8 cellular contexts compared by ENCODE assay signal in the genomic region with DNA sequence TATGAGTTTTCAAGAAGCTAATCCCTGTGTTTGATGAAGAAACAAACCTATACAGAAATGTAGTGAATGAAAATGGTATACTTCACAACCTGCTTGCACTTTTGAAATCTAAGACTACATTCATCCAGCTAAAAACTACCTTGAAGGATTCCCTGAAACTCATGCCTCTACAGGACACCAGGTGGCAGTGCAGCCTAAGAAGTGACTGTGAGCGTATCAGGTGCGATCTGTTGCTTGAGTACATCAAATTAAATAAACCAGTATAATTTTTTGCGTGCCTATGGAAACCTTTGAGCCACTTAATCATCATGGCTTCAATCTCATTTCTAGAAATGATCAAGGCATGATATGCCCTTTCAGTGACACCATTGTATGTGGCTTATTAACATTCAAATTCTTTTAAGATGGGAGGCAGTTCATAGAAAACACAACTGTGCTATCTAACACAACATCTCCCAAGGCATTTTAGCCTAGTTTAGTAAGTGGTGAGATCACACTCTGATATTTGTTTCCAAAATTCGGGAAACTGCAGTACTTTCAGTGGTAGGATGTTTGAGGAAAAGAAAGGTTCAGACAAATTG. TPM values are rescaled to one million over a fixed set of nuclear protein-coding genes. Genes with fewer than 3 reads are reported as not detected.
A peak's percentile ranks its signal among the peaks of the same experiment; 100 is the strongest.
DNase-seq lines count a peak whose midpoint lies in the region; ATAC-seq, FAIRE-seq and TF ChIP-seq lines count a peak whose summit lies in the region.

No MANE protein-coding gene starts in this region.

- no peaks in the 10 kb centered on the region for H3K9me3 Mint-ChIP-seq in Calu3 (ENCODE audit: low read depth, unreplicated experiment)
- no peaks in the 10 kb centered on the region for H3K9me3 Mint-ChIP-seq in activated CD4-positive, alpha-beta memory T cell treated with anti-CD3 and anti-CD28 coated beads for 36 hours

- H3K36me3 ChIP-seq in gastroesophageal sphincter: no peaks in the 10 kb centered on the region
- no peaks in the 10 kb centered on the region for H3K36me3 ChIP-seq in ovary

- no peaks in the 10 kb centered on the region for H3K27me3 Mint-ChIP-seq in Calu3 (ENCODE audit: unreplicated experiment)
- peaks cover 1% of the 10 kb centered on the region for H3K27me3 Mint-ChIP-seq in activated CD4-positive, alpha-beta memory T cell treated with anti-CD3 and anti-CD28 coated beads for 36 hours

- 0 to 1% methylated on average over 4 of the region's 4 CpGs for WGBS in gastroesophageal sphincter (ENCODE audit: low coverage in 1 of 2), 2 donors
- WGBS in ovary, 3 donors: 3 to 5% (median 4%) methylated on average over 4 of the region's 4 CpGs

- no peak overlapping the region for H3K27ac Mint-ChIP-seq in Calu3 (ENCODE audit: unreplicated experiment)
- no peak overlapping the region for H3K27ac Mint-ChIP-seq in activated CD4-positive, alpha-beta memory T cell treated with anti-CD3 and anti-CD28 coated beads for 36 hours

- no peaks in the 10 kb centered on the region for H3K36me3 Mint-ChIP-seq in Calu3 (ENCODE audit: insufficient read depth, unreplicated experiment)
- H3K36me3 Mint-ChIP-seq in activated CD4-positive, alpha-beta memory T cell treated with anti-CD3 and anti-CD28 coated beads for 36 hours: no peaks in the 10 kb centered on the region

- ATAC-seq in HG03378 (IDR thresholded peaks at IDR 0.05; ENCODE audit: unreplicated experiment) (peak; percentile 82), gastroesophageal sphincter (no peak)

- FAIRE-seq in GM19239 (lab: Jason Lieb, UNC): peak; percentile 78

- DNase-seq in Calu3 (peak; percentile 82), GM19239 (ENCODE audit: insufficient read length, low spot score) (peak; percentile 15), NCI-H2227 (lab: John Stamatoyannopoulos, UW; ENCODE audit: unreplicated experiment) (peak; percentile 57), ovary (peak; percentile 18 to 69 (median 59))
- DNase-seq in activated CD4-positive, alpha-beta memory T cell treated with anti-CD3 and anti-CD28 coated beads for 36 hours: peak; percentile 55
- no peak for DNase-seq in activated CD4-positive, CD25-positive, alpha-beta regulatory T cell treated with anti-CD3 and anti-CD28 coated beads, Interleukin-2, amount 50 U/mL, for 72 hours

- TF ChIP-seq CTCF in Calu3 (IDR thresholded peaks at IDR 0.05; ENCODE audit: unreplicated experiment) (peak; percentile 93), gastroesophageal sphincter (IDR thresholded peaks at IDR 0.05) (peak; percentile 76 to 91 (median 84)), ovary (IDR thresholded peaks at IDR 0.05) (peak; percentile 32 to 76 (median 60))

- H3K4me3 Mint-ChIP-seq in Calu3 (ENCODE audit: low read depth, unreplicated experiment): no peak overlapping the region
- no peak overlapping the region for H3K4me3 Mint-ChIP-seq in activated CD4-positive, alpha-beta memory T cell treated with anti-CD3 and anti-CD28 coated beads for 36 hours

- POLR2A ChIA-PET in activated CD4-positive, alpha-beta memory T cell treated with anti-CD3 and anti-CD28 coated beads for 36 hours (lab: Charles Lee): no interaction called here

- H3K4me1 ChIP-seq in gastroesophageal sphincter (no peaks in the 10 kb centered on the region), ovary (ENCODE audit: insufficient read depth) (no peaks in the 10 kb centered on the region)

- BruUV-seq in Calu3 (replicated peaks; lab: Mats Ljungman, UMichigan): no TSS peak

- H3K4me3 ChIP-seq in gastroesophageal sphincter: no peak overlapping the region
- H3K4me3 ChIP-seq in ovary: no peak overlapping the region

- TF ChIP-seq EP300 in gastroesophageal sphincter (IDR thresholded peaks at IDR 0.05) (no peak), ovary (IDR thresholded peaks at IDR 0.05) (no peak)

- H3K27ac ChIP-seq in gastroesophageal sphincter (no peak overlapping the region), ovary (no peak overlapping the region)

- intact Hi-C loops in Calu3 (cut with micrococcal nuclease; ENCODE audit: unreplicated experiment) (loop anchor here (1.0 to 5.0 kb wide), 6 partner anchors 293 to 731 kb away; no protein-coding TSS in a partner anchor), ovary (cut with DNase I) (loop anchor here in 2 of 4 donors (10.0 kb wide), 2 partner anchors 600 to 610 kb away; no protein-coding TSS in a partner anchor)
- intact Hi-C loops in activated CD4-positive, alpha-beta memory T cell treated with anti-CD3 and anti-CD28 coated beads for 36 hours (cut with micrococcal nuclease): loop anchor here (2.0 to 10.0 kb wide), 2 partner anchors 466 to 600 kb away; no protein-coding TSS in a partner anchor

- CTCF ChIA-PET in Calu3 (lab: Charles Lee): interaction anchor here (0.6 to 1.9 kb wide), 11 partner anchors 28 to 735 kb away, joined by 3 to 74 read pairs (median 6); no protein-coding TSS in a partner anchor
- CTCF ChIA-PET in activated CD4-positive, alpha-beta memory T cell treated with anti-CD3 and anti-CD28 coated beads for 36 hours (lab: Charles Lee): interaction anchor here (1.7 kb wide), 1 partner anchor 461 kb away, joined by 5 read pairs; no protein-coding TSS in a partner anchor

- TF ChIP-seq POLR2A in gastroesophageal sphincter (IDR thresholded peaks at IDR 0.05): no peak
- no peak for TF ChIP-seq POLR2A in ovary (IDR thresholded peaks at IDR 0.05)

- no peaks in the 10 kb centered on the region for H3K9me3 ChIP-seq in gastroesophageal sphincter
- no peaks in the 10 kb centered on the region for H3K9me3 ChIP-seq in ovary

- peaks cover 21% of the 10 kb centered on the region for H3K4me1 Mint-ChIP-seq in Calu3 (ENCODE audit: low read depth, unreplicated experiment)
- no peaks in the 10 kb centered on the region for H3K4me1 Mint-ChIP-seq in activated CD4-positive, alpha-beta memory T cell treated with anti-CD3 and anti-CD28 coated beads for 36 hours (ENCODE audit: low read depth)

- no peaks in the 10 kb centered on the region for H3K27me3 ChIP-seq in gastroesophageal sphincter
- no peaks in the 10 kb centered on the region for H3K27me3 ChIP-seq in ovary

RNA-seq across cellular contexts. Expression of a gene that starts 57.4 kb away (rescaled TPM):
- total RNA-seq in Calu3 (2022) (not detected in 2 replicates), gastroesophageal sphincter (not detected), ovary (under 1 TPM in 2 of 7 donors, not detected in 5; 0.11 to 0.38 TPM)
- not detected for total RNA-seq in activated CD4-positive, alpha-beta memory T cell treated with anti-CD3 and anti-CD28 coated beads for 36 hours
- polyA plus RNA-seq in ovary: not detected
